22 cellular contexts compared by ENCODE assay signal in the genomic region with DNA sequence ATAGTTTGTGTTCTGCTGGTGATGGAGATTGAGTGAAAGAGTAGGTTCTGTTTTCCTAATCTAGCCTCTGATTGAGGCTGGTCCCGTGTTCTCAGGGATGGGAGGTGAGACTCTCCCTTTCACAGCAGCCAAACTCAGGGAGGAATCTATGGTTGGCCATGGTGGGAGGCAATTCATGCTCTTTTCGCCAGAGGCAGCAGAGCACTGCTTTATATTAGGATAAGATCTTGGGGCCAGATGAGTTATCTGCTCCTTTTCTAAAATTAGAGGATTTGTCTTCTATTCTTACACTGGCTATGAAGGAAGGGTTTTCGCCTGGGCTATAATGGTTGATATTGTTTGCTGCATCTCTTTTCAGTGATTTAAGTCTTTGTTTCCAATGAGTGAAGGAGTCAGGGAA.
DNase-seq lines count a peak whose midpoint lies in the region; ATAC-seq and TF ChIP-seq lines count a peak whose summit lies in the region.
"Had no signal": no experiment of that assay in that cellular context is flagged by ENCODE, and none has a peak within 500 bp of the region (broad histone marks: within the 10 kb centered on the region; RNA-seq: fewer than 3 reads in every experiment).

No MANE protein-coding gene starts in this region.

- H3K4me1 ChIP-seq in endodermal cell (ENCODE audit: control insufficient read depth, insufficient read depth, low read length) = no peaks in the 10 kb centered on the region
- H3K4me1 ChIP-seq: transverse colon had no signal

- no peak overlapping the region for H3K9ac ChIP-seq in endodermal cell (ENCODE audit: extremely low read depth, low read length, poor library complexity, severe bottlenecking)

- H3K27ac Mint-ChIP-seq in endodermal cell (no peak overlapping the region), type B pancreatic cell (no peak overlapping the region)
- H3K27ac Mint-ChIP-seq: activated naive CD8-positive, alpha-beta T cell; CD4-positive, alpha-beta T cell had no signal

- H3K4me1 Mint-ChIP-seq in endodermal cell (peaks cover 8% of the 10 kb centered on the region), type B pancreatic cell (ENCODE audit: unreplicated experiment) (peaks cover 22% of the 10 kb centered on the region)

- no peaks in the 10 kb centered on the region for H3K27me3 ChIP-seq in endodermal cell (ENCODE audit: control insufficient read depth, insufficient read depth, low read length, poor library complexity, severe bottlenecking)
- H3K27me3 ChIP-seq: cardiac muscle cell, transverse colon had no signal

- H3K27ac ChIP-seq in endodermal cell (ENCODE audit: low read depth, low read length) = no peak overlapping the region
- H3K27ac ChIP-seq: 22Rv1, cardiac muscle cell, transverse colon had no signal

- H3K36me3 Mint-ChIP-seq in endodermal cell (ENCODE audit: low read depth) (no peaks in the 10 kb centered on the region), type B pancreatic cell (no peaks in the 10 kb centered on the region)
- H3K36me3 Mint-ChIP-seq: activated naive CD8-positive, alpha-beta T cell had no signal

- DNase-seq in NCI-H82 (lab: John Stamatoyannopoulos, UW) (peak; percentile 2), NCI-H82 treated with DMSO at 0.1 percent for 48 hours (lab: John Stamatoyannopoulos, UW; ENCODE audit: unreplicated experiment) (no peak), NAMALWA (ENCODE audit: low spot score) (peak; percentile 3), endodermal cell (peak; percentile 58), type B pancreatic cell (ENCODE audit: extremely low spot score, unreplicated experiment) (no peak), NCI-H510A treated with DMSO at 0.1 percent for 48 hours (lab: John Stamatoyannopoulos, UW) (no peak), Kasumi-1 (lab: John Stamatoyannopoulos, UW) (no peak)
- DNase-seq: activated CD4-positive, alpha-beta T cell treated with anti-CD3 and anti-CD28 coated beads, Interleukin-2, amount 50 U/mL, for 48 hours; activated CD4-positive, CD25-positive, alpha-beta regulatory T cell; aorta; CD4-positive, alpha-beta T cell; NCI-H1436; NCI-H524; T-helper 9 cell; transverse colon had no signal

- H3K9me3 ChIP-seq in endodermal cell (ENCODE audit: control insufficient read depth, low read length) = no peaks in the 10 kb centered on the region
- H3K9me3 ChIP-seq: transverse colon had no signal

- peak; percentile 78 for TF ChIP-seq CTCF in endodermal cell (conservative IDR thresholded peaks at IDR 0.05)
- TF ChIP-seq CTCF in type B pancreatic cell (conservative IDR thresholded peaks at IDR 0.05) = peak; percentile 58

- no peaks in the 10 kb centered on the region for H3K9me3 Mint-ChIP-seq in endodermal cell
- peaks cover 5% of the 10 kb centered on the region for H3K9me3 Mint-ChIP-seq in type B pancreatic cell
- H3K9me3 Mint-ChIP-seq: CD4-positive, alpha-beta T cell had no signal

- ATAC-seq in HG03039 (IDR thresholded peaks at IDR 0.05; ENCODE audit: unreplicated experiment) = no peak
- ATAC-seq: K562, Right ventricle myocardium inferior had no signal

- H3K27me3 Mint-ChIP-seq in endodermal cell (ENCODE audit: insufficient read depth) = peaks cover 9% of the 10 kb centered on the region
- H3K27me3 Mint-ChIP-seq in type B pancreatic cell = peaks cover 8% of the 10 kb centered on the region
- H3K27me3 Mint-ChIP-seq: CD4-positive, alpha-beta T cell had no signal

- no peak overlapping the region for H3K4me3 ChIP-seq in endodermal cell (ENCODE audit: low read length)
- H3K4me3 ChIP-seq: cardiac muscle cell, K562, lung, transverse colon had no signal

- no peak overlapping the region for H3K4me3 Mint-ChIP-seq in endodermal cell
- no peak overlapping the region for H3K4me3 Mint-ChIP-seq in type B pancreatic cell
- H3K4me3 Mint-ChIP-seq: activated naive CD8-positive, alpha-beta T cell; CD4-positive, alpha-beta T cell had no signal

- WGBS in endodermal cell (ENCODE audit: insufficient coverage in 1 of 2, insufficient read length in 1 of 2), 2 experiments = 62% methylated on average over 3 of the region's 3 CpGs; no CpG with 5 or more reads in 1 of the 2 experiments

- no peaks in the 10 kb centered on the region for H3K36me3 ChIP-seq in endodermal cell (ENCODE audit: control insufficient read depth, insufficient read depth, low read length)
- H3K36me3 ChIP-seq: cardiac muscle cell, transverse colon had no signal

Comparison
In these comparisons a context has a peak if more than half of its experiments do, and no peak if none do; other contexts are left out.
1. DNase-seq: peak in NCI-H82 (single experiment), NAMALWA (single experiment) and endodermal cell (single experiment); none in NCI-H82 treated with DMSO at 0.1 percent for 48 hours (single experiment), type B pancreatic cell (single experiment), NCI-H510A treated with DMSO at 0.1 percent for 48 hours (single experiment) and Kasumi-1 (0 of 2).